ENCODE assay signal across 12 cellular contexts in the genomic region with DNA sequence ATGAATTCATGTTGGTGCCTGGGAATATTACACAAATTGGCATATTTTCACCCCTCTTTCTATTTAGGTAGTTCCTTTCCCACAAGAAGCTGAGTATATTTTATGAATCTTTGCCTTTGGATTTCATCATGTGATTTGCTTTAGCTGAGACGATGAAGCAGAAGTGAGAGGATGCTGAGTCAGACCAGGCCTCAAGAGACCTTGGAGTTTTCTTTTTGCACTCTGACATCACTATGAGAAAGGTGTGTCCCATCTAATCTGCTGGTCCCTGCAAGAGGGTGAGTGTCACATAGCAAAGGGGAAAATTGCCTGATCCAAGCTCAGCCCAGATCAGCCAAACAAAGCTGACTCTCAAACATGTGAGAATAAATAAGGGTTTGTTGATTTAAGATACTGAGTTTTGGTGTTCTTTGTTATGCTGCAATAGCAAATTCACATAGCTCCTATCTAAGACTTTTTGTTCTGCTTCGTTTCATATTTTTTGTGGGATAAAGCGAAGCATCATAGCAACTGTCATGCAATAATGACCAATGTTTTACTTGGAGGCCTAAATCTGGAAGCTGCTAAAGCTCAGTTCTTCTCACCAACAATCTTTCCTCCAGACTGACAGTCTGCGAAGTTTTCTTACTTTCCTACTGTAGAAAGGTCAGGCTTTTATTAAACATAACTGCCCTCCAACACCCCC.
DNase-seq lines count a peak whose midpoint lies in the region; ATAC-seq, FAIRE-seq and TF ChIP-seq lines count a peak whose summit lies in the region.
"Had no signal": no experiment of that assay in that cellular context is flagged by ENCODE, and none has a peak within 500 bp of the region (broad histone marks: within the 10 kb centered on the region; RNA-seq: fewer than 3 reads in every experiment).

No MANE protein-coding gene starts in this region.

- H3K27me3 ChIP-seq in astrocyte (ENCODE audit: insufficient read depth, low read length) (no peaks in the 10 kb centered on the region), prostate gland (replicated peaks; ENCODE audit: insufficient read depth) (no peaks in the 10 kb centered on the region)
- H3K27me3 ChIP-seq: heart left ventricle, stomach had no signal

- TF ChIP-seq CTCF in astrocyte (IDR thresholded peaks at IDR 0.05; ENCODE audit: insufficient read depth, low read depth, low read length) (no peak), prostate gland (IDR thresholded peaks at IDR 0.05) (no peak)

- H2AFZ ChIP-seq in astrocyte (ENCODE audit: low read depth, low read length): peak overlapping the region; percentile 44

- WGBS in prostate gland: 72% methylated on average over 4 of the region's 4 CpGs

- H3K9me3 ChIP-seq in astrocyte (ENCODE audit: insufficient read depth, low read depth, low read length) (no peaks in the 10 kb centered on the region), prostate gland (no peaks in the 10 kb centered on the region)
- H3K9me3 ChIP-seq: stomach had no signal

- H3K9ac ChIP-seq in astrocyte (ENCODE audit: low read length): no peak overlapping the region
- H3K9ac ChIP-seq: KMS-11 had no signal

- H3K36me3 Mint-ChIP-seq in astrocyte (ENCODE audit: low read depth, unreplicated experiment): no peaks in the 10 kb centered on the region

- H3K4me3 Mint-ChIP-seq in astrocyte (ENCODE audit: unreplicated experiment): no peak overlapping the region

- FAIRE-seq in astrocyte (lab: Jason Lieb, UNC): no peak

- H3K36me3 ChIP-seq in astrocyte (ENCODE audit: insufficient read depth, low read length): no peaks in the 10 kb centered on the region
- H3K36me3 ChIP-seq in prostate gland: no peaks in the 10 kb centered on the region
- H3K36me3 ChIP-seq: heart left ventricle, stomach had no signal

- no peaks in the 10 kb centered on the region for H3K9me3 Mint-ChIP-seq in astrocyte (ENCODE audit: unreplicated experiment)

- no peaks in the 10 kb centered on the region for H3K27me3 Mint-ChIP-seq in astrocyte (ENCODE audit: low read depth, unreplicated experiment)

- no peak overlapping the region for H3K4me2 ChIP-seq in astrocyte (ENCODE audit: low read length)
- H3K4me2 ChIP-seq: KMS-11 had no signal

- H3K27ac Mint-ChIP-seq in astrocyte (ENCODE audit: unreplicated experiment): peak overlapping the region; percentile 14

- H3K4me3 ChIP-seq in astrocyte (ENCODE audit: insufficient read depth, low read depth, low read length) (no peak overlapping the region), prostate gland (no peak overlapping the region)
- H3K4me3 ChIP-seq: heart left ventricle, stomach had no signal

- TF ChIP-seq POLR2A in prostate gland (IDR thresholded peaks at IDR 0.05): no peak

- ATAC-seq in GM19463 (IDR thresholded peaks at IDR 0.05; ENCODE audit: unreplicated experiment) (peak; percentile 97), HG03045 (IDR thresholded peaks at IDR 0.05; ENCODE audit: unreplicated experiment) (peak; percentile 85), HG03097 (IDR thresholded peaks at IDR 0.05; ENCODE audit: low FRiP score, unreplicated experiment) (no peak), GM18907 (IDR thresholded peaks at IDR 0.05; ENCODE audit: unreplicated experiment) (no peak)

- H3K79me2 ChIP-seq in astrocyte (ENCODE audit: insufficient read depth, low read length): no peaks in the 10 kb centered on the region

- DNase-seq in astrocyte (ENCODE audit: low read depth): peak; percentile 52
- DNase-seq in non-pigmented ciliary epithelial cell (ENCODE audit: low read depth): peak; percentile 24
- DNase-seq in posterior cingulate gyrus: no peak
- no peak for DNase-seq in prostate gland (ENCODE audit: low spot score)
- DNase-seq: NCI-H526, stomach had no signal

- H3K27ac ChIP-seq in astrocyte (ENCODE audit: low read depth, low read length): no peak overlapping the region
- no peak overlapping the region for H3K27ac ChIP-seq in prostate gland
- H3K27ac ChIP-seq: heart left ventricle, KMS-11, stomach had no signal

- no peaks in the 10 kb centered on the region for H3K4me1 Mint-ChIP-seq in astrocyte (ENCODE audit: low read depth, unreplicated experiment)

- intact Hi-C loops in posterior cingulate gyrus (cut with DNase I): no loop called here
- intact Hi-C loops in prostate gland (cut with DNase I): no loop called here

- H3K4me1 ChIP-seq in astrocyte (ENCODE audit: insufficient read depth, low read length) (no peaks in the 10 kb centered on the region), prostate gland (replicated peaks) (no peaks in the 10 kb centered on the region)

- H4K20me1 ChIP-seq in astrocyte (ENCODE audit: insufficient read depth, low read length): no peaks in the 10 kb centered on the region

Comparison
In these comparisons a context has a peak if more than half of its experiments do, and no peak if none do; other contexts are left out.
1. ATAC-seq: peak in GM19463 (single experiment) and HG03045 (single experiment); none in HG03097 (single experiment) and GM18907 (single experiment).
2. DNase-seq: peak in astrocyte (single experiment) and non-pigmented ciliary epithelial cell (single experiment); none in posterior cingulate gyrus (0 of 10) and prostate gland (single experiment).